ENCODE assay signal across 9 cellular contexts in the genomic region with DNA sequence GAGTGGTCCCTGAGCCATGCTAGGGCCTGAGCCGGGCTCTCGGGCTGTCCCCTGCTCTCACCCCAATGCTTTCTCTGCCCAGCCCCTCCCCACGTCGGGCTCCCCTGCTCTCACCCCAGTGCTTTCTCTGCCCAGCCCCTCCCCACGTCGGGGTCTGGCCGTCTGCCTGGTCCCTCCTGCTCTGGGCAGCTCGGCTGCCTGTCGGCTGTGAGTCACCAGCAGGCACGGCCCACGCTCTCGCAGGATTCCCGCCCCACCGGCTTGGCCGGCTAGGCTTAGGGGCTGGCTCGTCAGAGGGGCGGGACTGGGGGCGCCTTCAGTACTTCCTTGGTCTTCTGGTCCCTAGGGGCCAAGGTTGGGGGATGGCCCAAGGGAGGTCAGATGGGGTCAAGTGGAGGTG. TPM values are rescaled to one million over a fixed set of nuclear protein-coding genes. Genes with fewer than 3 reads are reported as not detected.
DNase-seq lines count a peak whose midpoint lies in the region; ATAC-seq and TF ChIP-seq lines count a peak whose summit lies in the region.
"Had no signal": no experiment of that assay in that cellular context is flagged by ENCODE, and none has a peak within 500 bp of the region (broad histone marks: within the 10 kb centered on the region; RNA-seq: fewer than 3 reads in every experiment).

No MANE protein-coding gene starts in this region.

- peaks cover 11% of the 10 kb centered on the region for H3K9me3 Mint-ChIP-seq in nephron

- H3K9me3 ChIP-seq in SJCRH30 (replicated peaks) = peaks cover 1% of the 10 kb centered on the region; the same call in 1 of the 2 replicates
- no peaks in the 10 kb centered on the region for H3K9me3 ChIP-seq in fibroblast of lung (ENCODE audit: control insufficient read depth, insufficient read depth, low read depth, low read length)

- H3K4me1 ChIP-seq in SJCRH30 (peaks cover 12% of the 10 kb centered on the region), fibroblast of lung (ENCODE audit: control insufficient read depth, extremely low read depth, insufficient read depth, low read length) (peaks cover 16% of the 10 kb centered on the region)

- H3K27me3 Mint-ChIP-seq in nephron (ENCODE audit: low read depth) = peaks cover 9% of the 10 kb centered on the region

- ATAC-seq in HG03571 (IDR thresholded peaks at IDR 0.05; ENCODE audit: unreplicated experiment) = no peak
- ATAC-seq in HG03175 (IDR thresholded peaks at IDR 0.05; ENCODE audit: unreplicated experiment) = no peak

- H3K36me3 ChIP-seq in SJCRH30 (no peaks in the 10 kb centered on the region), fibroblast of lung (ENCODE audit: control insufficient read depth, insufficient read depth, low read length) (peaks cover 15% of the 10 kb centered on the region)

- H3K4me1 Mint-ChIP-seq in nephron = peaks cover 17% of the 10 kb centered on the region

- no peak overlapping the region for H3K4me3 ChIP-seq in AG10803 (ENCODE audit: low read length)
- no peak overlapping the region for H3K4me3 ChIP-seq in SJCRH30
- peak overlapping the region in 1 of 4 experiments; percentile 17 for H3K4me3 ChIP-seq in fibroblast of lung (replicated peaks in 1 of 4; ENCODE audit: control extremely low read depth in 1 of 4, insufficient read depth in 1 of 4, low read depth in 3 of 4, low read length in 4 of 4)

- H3K79me2 ChIP-seq in fibroblast of lung (ENCODE audit: control insufficient read depth, insufficient read depth, low read length) = peaks cover 23% of the 10 kb centered on the region

- H3K9ac ChIP-seq in fibroblast of lung (ENCODE audit: insufficient read depth, low read length) = no peak overlapping the region

- no peaks in the 10 kb centered on the region for H3K36me3 Mint-ChIP-seq in nephron (ENCODE audit: low read depth)

- no peaks in the 10 kb centered on the region for H4K20me1 ChIP-seq in fibroblast of lung (ENCODE audit: control insufficient read depth, extremely low read depth, insufficient read depth, low read length)

- H3K27ac ChIP-seq in SJCRH30 = no peak overlapping the region
- no peak overlapping the region for H3K27ac ChIP-seq in fibroblast of lung (ENCODE audit: insufficient read depth, low read length)

- TF ChIP-seq CTCF in AG10803 (conservative IDR thresholded peaks at IDR 0.05; ENCODE audit: low read length) (no peak), fibroblast of lung (conservative IDR thresholded peaks at IDR 0.05 in 1 of 2, IDR thresholded peaks at IDR 0.05 in 1 of 2; ENCODE audit: low read depth in 1 of 2, low read length in 2 of 2) (no peak), nephron (IDR thresholded peaks at IDR 0.05; ENCODE audit: unreplicated experiment in 3 of 3) (no peak)

- peak overlapping the region in 1 of 3 experiments; percentile 52 for H3K27ac Mint-ChIP-seq in nephron

- DNase-seq in AG10803 (ENCODE audit: low read depth) (peak; percentile 62), SJCRH30 (peak; percentile 42 to 52), fibroblast of lung (ENCODE audit: low read depth in 2 of 2) (peak; percentile 67 to 81), DMS79 (lab: John Stamatoyannopoulos, UW) (no peak), NCI-H2107 (lab: John Stamatoyannopoulos, UW) (no peak)
- DNase-seq: NCI-H526 treated with DMSO at 0.1 percent for 48 hours had no signal

- no peaks in the 10 kb centered on the region for H3K27me3 ChIP-seq in SJCRH30
- no peaks in the 10 kb centered on the region for H3K27me3 ChIP-seq in fibroblast of lung (ENCODE audit: control insufficient read depth, insufficient read depth, low read length)

- H3K4me2 ChIP-seq in fibroblast of lung (ENCODE audit: extremely low read depth, insufficient read depth, low read length) = peak overlapping the region; percentile 59

- H3K4me3 Mint-ChIP-seq in nephron = peak overlapping the region; percentile 39 to 67 (median 41)

- no peak overlapping the region for H2AFZ ChIP-seq in fibroblast of lung (ENCODE audit: low read length)

RNA-seq across cellular contexts. Expression of gene BOK, which starts 3.3 kb away (rescaled TPM):
- 6.6 and 7.3 TPM in 2 replicates for total RNA-seq in SJCRH30 (2014; rRNA removed; shearing (Covaris generic))
- 38.5 and 42.4 TPM in 2 replicates for total RNA-seq in fibroblast of lung
- 14.8 and 21.2 TPM in 2 replicates for polyA plus RNA-seq in fibroblast of lung
- 27.7 and 32.1 TPM in 2 replicates for polyA plus RNA-seq in fibroblast of lung (2012)
- polyA minus RNA-seq in fibroblast of lung (ENCODE audit: low replicate concordance) = 21.0 and 40.2 TPM in 2 replicates

RNA-seq across cellular contexts. Expression of gene STK25, which starts 53.4 kb away (rescaled TPM):
- total RNA-seq in SJCRH30 (2014; rRNA removed; shearing (Covaris generic)) = 132 and 171 TPM in 2 replicates
- total RNA-seq in fibroblast of lung = 131 and 197 TPM in 2 replicates
- 168 and 171 TPM in 2 replicates for polyA plus RNA-seq in fibroblast of lung
- 106 and 107 TPM in 2 replicates for polyA plus RNA-seq in fibroblast of lung (2012)
- polyA minus RNA-seq in fibroblast of lung (ENCODE audit: low replicate concordance) = 1,001 and 1,081 TPM in 2 replicates

Comparison
In these comparisons a context has a peak if more than half of its experiments do, and no peak if none do; other contexts are left out.
1. DNase-seq: peak in AG10803 (single experiment), SJCRH30 (2 of 2) and fibroblast of lung (2 of 2); none in DMS79 (single experiment) and NCI-H2107 (single experiment).